In genomic region chr9:74322661-74323314, GRCh38 we compare ENCODE assay signal across 15 cellular contexts.
DNase-seq lines count a peak whose midpoint lies in the region; ATAC-seq and TF ChIP-seq lines count a peak whose summit lies in the region.
"Had no signal": no experiment of that assay in that cellular context is flagged by ENCODE, and none has a peak within 500 bp of the region (broad histone marks: within the 10 kb centered on the region; RNA-seq: fewer than 3 reads in every experiment).

No MANE protein-coding gene starts in this region.

- CTCF ChIA-PET in RWPE1 (lab: Yijun Ruan, JAX), result no interaction called here

- H3K9me3 Mint-ChIP-seq in natural killer cell, result peaks cover 0 to 3% of the 10 kb centered on the region in 2 donors

- H4K20me1 ChIP-seq in OCI-LY3 (ENCODE audit: insufficient read depth, low read length), result no peaks in the 10 kb centered on the region

- no peaks in the 10 kb centered on the region for H3K27me3 Mint-ChIP-seq in natural killer cell (ENCODE audit: low read depth in 2 of 2)
- H3K27me3 Mint-ChIP-seq: central memory CD8-positive, alpha-beta T cell; stimulated activated naive B cell treated with anti-CD40 and anti-IgM and Interleukin-4, amounts not matched to agents 10 μg/mL and 1 μg/mL and 100 μg/mL, for 72 hours had no signal

- peak overlapping the region; percentile 62 to 71 for H3K27ac Mint-ChIP-seq in natural killer cell
- H3K27ac Mint-ChIP-seq: endodermal cell; stimulated activated naive B cell treated with anti-CD40 and anti-IgM and Interleukin-4, amounts not matched to agents 10 μg/mL and 1 μg/mL and 100 μg/mL, for 72 hours had no signal

- H3K79me2 ChIP-seq in OCI-LY3 (ENCODE audit: low read length), result no peaks in the 10 kb centered on the region

- no peaks in the 10 kb centered on the region for H3K27me3 ChIP-seq in OCI-LY3 (ENCODE audit: low read depth, low read length)
- H3K27me3 ChIP-seq: transverse colon had no signal

- ATAC-seq in HG03432 (IDR thresholded peaks at IDR 0.05; ENCODE audit: unreplicated experiment), result peak; percentile 54
- ATAC-seq in natural killer cell, result peak; percentile 70 to 88 (median 78)
- ATAC-seq in HG02571 (IDR thresholded peaks at IDR 0.05; ENCODE audit: unreplicated experiment), result no peak
- ATAC-seq in HG03196 (IDR thresholded peaks at IDR 0.05; ENCODE audit: unreplicated experiment), result no peak

- 0 out of 2 replicates have a peak overlapping the region, but pooled peaks have one; percentile 6 for H3K4me2 ChIP-seq in OCI-LY3 (ENCODE audit: low read length)

- no peaks in the 10 kb centered on the region for H3K9me3 ChIP-seq in OCI-LY3 (ENCODE audit: insufficient read depth, low read length)
- H3K9me3 ChIP-seq: transverse colon had no signal

- no peaks in the 10 kb centered on the region for H3K36me3 Mint-ChIP-seq in natural killer cell
- H3K36me3 Mint-ChIP-seq: stimulated activated naive B cell treated with anti-CD40 and anti-IgM and Interleukin-4, amounts not matched to agents 10 μg/mL and 1 μg/mL and 100 μg/mL, for 72 hours had no signal

- H3K4me3 Mint-ChIP-seq in natural killer cell, result peak overlapping the region; percentile 80
- H3K4me3 Mint-ChIP-seq: activated T-cell treated with anti-CD3 and anti-CD28 coated beads, Interleukin-2, amount 50 U/mL, for 4 hours; central memory CD8-positive, alpha-beta T cell; endodermal cell had no signal

- no peak for TF ChIP-seq CTCF in OCI-LY3 (IDR thresholded peaks at IDR 0.05; ENCODE audit: low read depth, low read length)
- TF ChIP-seq CTCF in natural killer cell (IDR thresholded peaks at IDR 0.05), result no peak
- no peak for TF ChIP-seq CTCF in RWPE1 (conservative IDR thresholded peaks at IDR 0.05; ENCODE audit: low read depth)

- H3K4me1 Mint-ChIP-seq in natural killer cell, result peaks cover 9 to 10% of the 10 kb centered on the region in 2 donors
- H3K4me1 Mint-ChIP-seq: central memory CD8-positive, alpha-beta T cell had no signal

- H3K4me3 ChIP-seq in OCI-LY3 (ENCODE audit: low read length), result no peak overlapping the region
- H3K4me3 ChIP-seq: transverse colon had no signal

- intact Hi-C loops in natural killer cell (cut with micrococcal nuclease), result no loop called here

- H3K36me3 ChIP-seq in OCI-LY3 (replicated peaks; ENCODE audit: low read depth, low read length), result no peaks in the 10 kb centered on the region
- H3K36me3 ChIP-seq: transverse colon had no signal

- H3K27ac ChIP-seq in OCI-LY3 (ENCODE audit: low read length) (no peak overlapping the region), RWPE1 (no peak overlapping the region)
- H3K27ac ChIP-seq: transverse colon had no signal

- no peaks in the 10 kb centered on the region for H3K4me1 ChIP-seq in OCI-LY3 (ENCODE audit: low read length)
- H3K4me1 ChIP-seq: transverse colon had no signal

- DNase-seq in NCI-H748 (lab: John Stamatoyannopoulos, UW; ENCODE audit: unreplicated experiment), result peak; percentile 22
- DNase-seq in NCI-H748 treated with DMSO at 0.1 percent for 48 hours (lab: John Stamatoyannopoulos, UW), result no peak
- peak; percentile 20 for DNase-seq in natural killer cell
- DNase-seq in RWPE1 (ENCODE audit: low spot score), result no peak
- DNase-seq: activated T-cell treated with anti-CD3 and anti-CD28 coated beads, Interleukin-2, amount 50 U/mL, for 4 hours; endodermal cell; NCI-H187; NCI-H774; stimulated activated naive B cell treated with anti-CD40 and anti-IgM and Interleukin-4, amounts not matched to agents 10 μg/mL and 1 μg/mL and 100 μg/mL, for 72 hours; transverse colon had no signal

- POLR2A ChIA-PET in RWPE1 (lab: Yijun Ruan, JAX; ENCODE audit: low non-redundant PET), result no interaction called here

- no peak overlapping the region for H3K9ac ChIP-seq in OCI-LY3 (ENCODE audit: low read length)

- no peak overlapping the region for H2AFZ ChIP-seq in OCI-LY3 (ENCODE audit: low read depth, low read length)

Comparison
In these comparisons a context has a peak if more than half of its experiments do, and no peak if none do; other contexts are left out.
1. DNase-seq: peak in NCI-H748 (single experiment) and natural killer cell (single experiment); none in NCI-H748 treated with DMSO at 0.1 percent for 48 hours (single experiment) and RWPE1 (single experiment).
2. ATAC-seq: peak in HG03432 (single experiment) and natural killer cell (3 of 3); none in HG02571 (single experiment) and HG03196 (single experiment).